Comparison of ENCODE assay signal across 9 cellular contexts in the genomic region with DNA sequence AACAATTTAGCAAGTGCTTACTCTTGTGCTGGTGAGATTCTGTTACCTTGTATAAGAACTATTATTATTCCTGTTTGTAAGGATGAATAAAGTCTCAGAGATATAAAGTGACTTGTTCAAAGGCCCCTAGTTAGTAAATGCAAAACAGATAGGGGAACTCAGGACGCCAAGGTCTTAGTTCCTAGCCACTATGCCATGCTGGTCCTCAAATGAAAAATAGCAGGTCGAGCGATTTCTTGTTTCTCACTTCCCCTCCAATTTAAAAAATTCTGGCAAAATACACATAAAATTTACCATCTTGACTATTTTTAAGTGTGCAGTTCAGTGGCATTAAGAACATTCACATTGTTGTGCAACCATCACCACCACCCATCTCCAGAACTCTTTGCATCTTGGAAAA. TPM values are rescaled to one million over a fixed set of nuclear protein-coding genes. Genes with fewer than 3 reads are reported as not detected.
DNase-seq lines count a peak whose midpoint lies in the region; ATAC-seq and TF ChIP-seq lines count a peak whose summit lies in the region.
"Had no signal": no experiment of that assay in that cellular context is flagged by ENCODE, and none has a peak within 500 bp of the region (broad histone marks: within the 10 kb centered on the region; RNA-seq: fewer than 3 reads in every experiment).

No MANE protein-coding gene starts in this region.

- peak overlapping the region; percentile 58 for H3K27ac Mint-ChIP-seq in activated T-cell treated with anti-CD3 and anti-CD28 coated beads, Interleukin-2, amount 50 U/mL, for 72 hours
- H3K27ac Mint-ChIP-seq in activated T-helper 1 cell treated with anti-CD3 and anti-CD28 coated beads, Interleukin-12 subunit alpha, Interleukin-12 subunit beta, Interleukin-2, Interleukin-4 antibody, amounts not matched to agents 30 ng/mL and 10 ng/mL and 1 ng/mL, durations not matched to agents 14 hours and 24 hours and 36 hours, result no peak overlapping the region
- peak overlapping the region; percentile 15 to 97 (median 72) for H3K27ac Mint-ChIP-seq in immature natural killer cell

- peaks cover 0 to 4% of the 10 kb centered on the region in 2 donors for H3K36me3 Mint-ChIP-seq in activated T-cell treated with anti-CD3 and anti-CD28 coated beads, Interleukin-2, amount 50 U/mL, for 72 hours (ENCODE audit: insufficient read depth in 2 of 2)
- peaks cover 8% of the 10 kb centered on the region for H3K36me3 Mint-ChIP-seq in activated T-helper 1 cell treated with anti-CD3 and anti-CD28 coated beads, Interleukin-12 subunit alpha, Interleukin-12 subunit beta, Interleukin-2, Interleukin-4 antibody, amounts not matched to agents 30 ng/mL and 10 ng/mL and 1 ng/mL, durations not matched to agents 14 hours and 24 hours and 36 hours (ENCODE audit: low read depth)
- no peaks in the 10 kb centered on the region for H3K36me3 Mint-ChIP-seq in immature natural killer cell

- no peaks in the 10 kb centered on the region for H3K9me3 Mint-ChIP-seq in activated T-cell treated with anti-CD3 and anti-CD28 coated beads, Interleukin-2, amount 50 U/mL, for 72 hours
- no peaks in the 10 kb centered on the region for H3K9me3 Mint-ChIP-seq in activated T-helper 1 cell treated with anti-CD3 and anti-CD28 coated beads, Interleukin-12 subunit alpha, Interleukin-12 subunit beta, Interleukin-2, Interleukin-4 antibody, amounts not matched to agents 30 ng/mL and 10 ng/mL and 1 ng/mL, durations not matched to agents 14 hours and 24 hours and 36 hours
- H3K9me3 Mint-ChIP-seq in immature natural killer cell, result no peaks in the 10 kb centered on the region

- no peaks in the 10 kb centered on the region for H3K27me3 ChIP-seq in tibial artery

- H3K4me3 ChIP-seq in tibial artery, result peak overlapping the region; percentile 71 to 91

- H3K4me1 Mint-ChIP-seq in activated T-cell treated with anti-CD3 and anti-CD28 coated beads, Interleukin-2, amount 50 U/mL, for 72 hours (ENCODE audit: low read depth), result peaks cover 47% of the 10 kb centered on the region
- peaks cover 13% of the 10 kb centered on the region for H3K4me1 Mint-ChIP-seq in activated T-helper 1 cell treated with anti-CD3 and anti-CD28 coated beads, Interleukin-12 subunit alpha, Interleukin-12 subunit beta, Interleukin-2, Interleukin-4 antibody, amounts not matched to agents 30 ng/mL and 10 ng/mL and 1 ng/mL, durations not matched to agents 14 hours and 24 hours and 36 hours (ENCODE audit: low read depth)
- peaks cover 23 to 29% of the 10 kb centered on the region in 2 donors for H3K4me1 Mint-ChIP-seq in immature natural killer cell

- H3K4me3 Mint-ChIP-seq in activated T-cell treated with anti-CD3 and anti-CD28 coated beads, Interleukin-2, amount 50 U/mL, for 72 hours, result peak overlapping the region; percentile 78 to 99
- H3K4me3 Mint-ChIP-seq in activated T-helper 1 cell treated with anti-CD3 and anti-CD28 coated beads, Interleukin-12 subunit alpha, Interleukin-12 subunit beta, Interleukin-2, Interleukin-4 antibody, amounts not matched to agents 30 ng/mL and 10 ng/mL and 1 ng/mL, durations not matched to agents 14 hours and 24 hours and 36 hours, result peak overlapping the region; percentile 49
- H3K4me3 Mint-ChIP-seq in immature natural killer cell, result peak overlapping the region; percentile 93 to 95 (median 95)

- H3K27me3 Mint-ChIP-seq in activated T-cell treated with anti-CD3 and anti-CD28 coated beads, Interleukin-2, amount 50 U/mL, for 72 hours (ENCODE audit: low read depth), result no peaks in the 10 kb centered on the region
- no peaks in the 10 kb centered on the region for H3K27me3 Mint-ChIP-seq in activated T-helper 1 cell treated with anti-CD3 and anti-CD28 coated beads, Interleukin-12 subunit alpha, Interleukin-12 subunit beta, Interleukin-2, Interleukin-4 antibody, amounts not matched to agents 30 ng/mL and 10 ng/mL and 1 ng/mL, durations not matched to agents 14 hours and 24 hours and 36 hours (ENCODE audit: insufficient read depth)
- peaks cover 6 to 13% (median 8%) of the 10 kb centered on the region in 3 donors for H3K27me3 Mint-ChIP-seq in immature natural killer cell (ENCODE audit: low read depth in 3 of 3)

- intact Hi-C loops in activated T-helper 1 cell treated with anti-CD3 and anti-CD28 coated beads, Interleukin-12 subunit alpha, Interleukin-12 subunit beta, Interleukin-2, Interleukin-4 antibody, amounts not matched to agents 30 ng/mL and 10 ng/mL and 1 ng/mL, durations not matched to agents 14 hours and 24 hours and 36 hours (cut with micrococcal nuclease), result no loop called here
- intact Hi-C loops in tibial artery (cut with DNase I; ENCODE audit: low total_unique reads), result no loop called here

- peaks cover 0 to 30% (median 7%) of the 10 kb centered on the region in 4 donors for H3K4me1 ChIP-seq in tibial artery

- TF ChIP-seq CTCF in tibial artery (IDR thresholded peaks at IDR 0.05), result no peak

- peak overlapping the region; percentile 83 to 85 for H3K27ac ChIP-seq in tibial artery

- H3K9me3 ChIP-seq in tibial artery, result no peaks in the 10 kb centered on the region

- no peaks in the 10 kb centered on the region for H3K36me3 ChIP-seq in tibial artery

- no peak for DNase-seq in activated T-cell treated with anti-CD3 and anti-CD28 coated beads, Interleukin-2, amount 50 U/mL, for 72 hours
- DNase-seq in activated T-cell treated with anti-CD3 and anti-CD28 coated beads, Interleukin-2, amount 50 U/mL, for 48 hours, result no peak
- DNase-seq in activated T-helper 1 cell treated with anti-CD3 and anti-CD28 coated beads, Interleukin-12 subunit alpha, Interleukin-12 subunit beta, Interleukin-2, Interleukin-4 antibody, amounts not matched to agents 30 ng/mL and 10 ng/mL and 1 ng/mL, durations not matched to agents 14 hours and 24 hours and 36 hours (ENCODE audit: low spot score), result no peak
- no peak for DNase-seq in immature natural killer cell
- DNase-seq in tibial artery, result no peak
- DNase-seq in activated CD4-positive, alpha-beta T cell treated with anti-CD3 and anti-CD28 coated beads for 4 hours, result no peak
- no peak for DNase-seq in islet precursor cell

- ATAC-seq in activated T-cell treated with anti-CD3 and anti-CD28 coated beads, Interleukin-2, amount 50 U/mL, for 72 hours (replicated peaks in 1 of 2), result no peak
- ATAC-seq in GM19395 (IDR thresholded peaks at IDR 0.05; ENCODE audit: unreplicated experiment), result no peak

RNA-seq across cellular contexts. Expression of a gene that starts 1.1 kb away (rescaled TPM):
- total RNA-seq in activated T-cell treated with anti-CD3 and anti-CD28 coated beads, Interleukin-2, amount 50 U/mL, for 72 hours, result 100 to 1,000 TPM; 105 to 106 TPM
- total RNA-seq in activated T-helper 1 cell treated with anti-CD3 and anti-CD28 coated beads, Interleukin-12 subunit alpha, Interleukin-12 subunit beta, Interleukin-2, Interleukin-4 antibody, amounts not matched to agents 30 ng/mL and 10 ng/mL and 1 ng/mL, durations not matched to agents 14 hours and 24 hours and 36 hours, result 110 and 120 TPM in 2 replicates
- polyA plus RNA-seq in immature natural killer cell, result 100 to 1,000 TPM; 203 to 317 (median 289) TPM

RNA-seq across cellular contexts. Expression of a gene that starts 12.3 kb away (rescaled TPM):
- 10 to 100 TPM; 62.5 to 64.1 TPM for total RNA-seq in activated T-cell treated with anti-CD3 and anti-CD28 coated beads, Interleukin-2, amount 50 U/mL, for 72 hours
- total RNA-seq in activated T-helper 1 cell treated with anti-CD3 and anti-CD28 coated beads, Interleukin-12 subunit alpha, Interleukin-12 subunit beta, Interleukin-2, Interleukin-4 antibody, amounts not matched to agents 30 ng/mL and 10 ng/mL and 1 ng/mL, durations not matched to agents 14 hours and 24 hours and 36 hours, result 104 and 120 TPM in 2 replicates
- polyA plus RNA-seq in immature natural killer cell, result 100 to 1,000 TPM; 116 to 164 (median 120) TPM

RNA-seq across cellular contexts. Expression of a gene that starts 34.6 kb away (rescaled TPM):
- total RNA-seq in activated T-cell treated with anti-CD3 and anti-CD28 coated beads, Interleukin-2, amount 50 U/mL, for 72 hours, result 10 to 100 TPM; 24.1 to 28.6 TPM
- total RNA-seq in activated T-helper 1 cell treated with anti-CD3 and anti-CD28 coated beads, Interleukin-12 subunit alpha, Interleukin-12 subunit beta, Interleukin-2, Interleukin-4 antibody, amounts not matched to agents 30 ng/mL and 10 ng/mL and 1 ng/mL, durations not matched to agents 14 hours and 24 hours and 36 hours, result 42.9 and 43.7 TPM in 2 replicates
- 10 to 100 TPM; 42.0 to 49.0 (median 47.0) TPM for polyA plus RNA-seq in immature natural killer cell

RNA-seq across cellular contexts. Expression of a gene that starts 41.4 kb away (rescaled TPM):
- 10 to 100 TPM; 78.5 to 87.0 TPM for total RNA-seq in activated T-cell treated with anti-CD3 and anti-CD28 coated beads, Interleukin-2, amount 50 U/mL, for 72 hours
- total RNA-seq in activated T-helper 1 cell treated with anti-CD3 and anti-CD28 coated beads, Interleukin-12 subunit alpha, Interleukin-12 subunit beta, Interleukin-2, Interleukin-4 antibody, amounts not matched to agents 30 ng/mL and 10 ng/mL and 1 ng/mL, durations not matched to agents 14 hours and 24 hours and 36 hours, result 131 and 133 TPM in 2 replicates
- 100 to 1,000 TPM; 400 to 782 (median 502) TPM for polyA plus RNA-seq in immature natural killer cell

RNA-seq across cellular contexts. Expression of a gene that starts 52.4 kb away (rescaled TPM):
- total RNA-seq in activated T-cell treated with anti-CD3 and anti-CD28 coated beads, Interleukin-2, amount 50 U/mL, for 72 hours, result under 1 TPM; 0.29 to 0.46 TPM
- total RNA-seq in activated T-helper 1 cell treated with anti-CD3 and anti-CD28 coated beads, Interleukin-12 subunit alpha, Interleukin-12 subunit beta, Interleukin-2, Interleukin-4 antibody, amounts not matched to agents 30 ng/mL and 10 ng/mL and 1 ng/mL, durations not matched to agents 14 hours and 24 hours and 36 hours, result 0.13 TPM in 1 of 2 replicates, not detected in the other
- polyA plus RNA-seq in immature natural killer cell, result under 1 TPM in 1 of 3 donors, not detected in 2; 0.62 TPM
- total RNA-seq: frontal cortex had no signal
